Comparison of ENCODE assay signal across 17 cellular contexts in genomic region chr3:131353016-131353877, GRCh38. TPM values are rescaled to one million over a fixed set of nuclear protein-coding genes. Genes with fewer than 3 reads are reported as not detected.
DNase-seq lines count a peak whose midpoint lies in the region; ATAC-seq and TF ChIP-seq lines count a peak whose summit lies in the region.
"Had no signal": no experiment of that assay in that cellular context is flagged by ENCODE, and none has a peak within 500 bp of the region (broad histone marks: within the 10 kb centered on the region; RNA-seq: fewer than 3 reads in every experiment).

No MANE protein-coding gene starts in this region.

- TF ChIP-seq CTCF in cardiac muscle cell (IDR thresholded peaks at IDR 0.05; ENCODE audit: low read depth, low read length), result no peak
- TF ChIP-seq CTCF in thyroid gland (IDR thresholded peaks at IDR 0.05), result no peak

- H3K4me1 ChIP-seq in cardiac muscle cell (ENCODE audit: low read depth) (peaks cover 35% of the 10 kb centered on the region), thyroid gland (peaks cover 35 to 56% of the 10 kb centered on the region in 2 donors)

- no peak for DNase-seq in cardiac muscle cell (ENCODE audit: low read depth in 1 of 2, low spot score in 1 of 2)
- DNase-seq in left cardiac atrium, result no peak
- DNase-seq in dermis blood vessel endothelial cell, result peak; percentile 10
- no peak for DNase-seq in thyroid gland
- DNase-seq in HPDE6-E6E7 (ENCODE audit: extremely low spot score), result no peak
- DNase-seq in dedifferentiated amniotic fluid mesenchymal stem cell (ENCODE audit: extremely low spot score), result no peak
- DNase-seq: activated CD4-positive, alpha-beta T cell treated with anti-CD3 and anti-CD28 coated beads, Interleukin-2, amount 50 U/mL, for 1 hour; activated T-cell treated with anti-CD3 and anti-CD28 coated beads, Interleukin-2, amount 50 U/mL, for 1 hour; brain microvascular endothelial cell; COR-L47; hypothalamus; IMR-90; kidney glomerular epithelial cell; NCI-H1048; stomach had no signal

- H3K27me3 ChIP-seq in cardiac muscle cell (no peaks in the 10 kb centered on the region), thyroid gland (no peaks in the 10 kb centered on the region)
- H3K27me3 ChIP-seq: brain microvascular endothelial cell, stomach had no signal

- 57 to 66% methylated on average over 2 of the region's 2 CpGs for WGBS in thyroid gland, 2 donors

- intact Hi-C loops in left cardiac atrium (cut with DNase I) (no loop called here), thyroid gland (cut with DNase I) (no loop called here)

- no peak for TF ChIP-seq POLR2A in thyroid gland (IDR thresholded peaks at IDR 0.05)

- no peaks in the 10 kb centered on the region for H3K36me3 ChIP-seq in cardiac muscle cell
- H3K36me3 ChIP-seq in thyroid gland, result no peaks in the 10 kb centered on the region
- H3K36me3 ChIP-seq: brain microvascular endothelial cell, stomach had no signal

- H3K4me3 ChIP-seq in cardiac muscle cell, result no peak overlapping the region
- no peak overlapping the region for H3K4me3 ChIP-seq in thyroid gland (replicated peaks in 1 of 3)
- H3K4me3 ChIP-seq: stomach had no signal

- ATAC-seq in left cardiac atrium (no peak), HG03196 (IDR thresholded peaks at IDR 0.05; ENCODE audit: unreplicated experiment) (peak; percentile 45), HG03135 (IDR thresholded peaks at IDR 0.05; ENCODE audit: unreplicated experiment) (no peak)

- H3K9me3 ChIP-seq in cardiac muscle cell (ENCODE audit: low read depth) (no peaks in the 10 kb centered on the region), thyroid gland (no peaks in the 10 kb centered on the region)
- H3K9me3 ChIP-seq: stomach had no signal

- peak overlapping the region; percentile 17 for H3K27ac ChIP-seq in cardiac muscle cell
- H3K27ac ChIP-seq in thyroid gland, result peak overlapping the region; percentile 34 to 94 (median 91)
- H3K27ac ChIP-seq: brain microvascular endothelial cell, stomach had no signal

RNA-seq across cellular contexts. Expression of gene NUDT16, which starts 28.3 kb away (rescaled TPM):
- total RNA-seq in cardiac muscle cell, result 21.6 and 27.8 TPM in 2 replicates
- polyA plus RNA-seq in cardiac muscle cell, result 12.9 and 15.2 TPM in 2 replicates
- total RNA-seq in left cardiac atrium, result 10 to 100 TPM; 19.8 to 25.4 TPM
- 18.2 and 22.0 TPM in 2 replicates for total RNA-seq in dermis blood vessel endothelial cell
- total RNA-seq in thyroid gland, result 10 to 100 TPM; 30.7 to 37.5 (median 34.4) TPM
